11 cellular contexts compared by ENCODE assay signal in genomic region chr13:43767351-43767901, GRCh38. TPM values are rescaled to one million over a fixed set of nuclear protein-coding genes. Genes with fewer than 3 reads are reported as not detected.
DNase-seq lines count a peak whose midpoint lies in the region; TF ChIP-seq lines count a peak whose summit lies in the region.
"Had no signal": no experiment of that assay in that cellular context is flagged by ENCODE, and none has a peak within 500 bp of the region (broad histone marks: within the 10 kb centered on the region; RNA-seq: fewer than 3 reads in every experiment).

No MANE protein-coding gene starts in this region.

- POLR2A ChIA-PET in GM10248 (lab: Yijun Ruan, JAX): no interaction called here

- H3K27me3 Mint-ChIP-seq in Calu3 (ENCODE audit: unreplicated experiment) (peaks cover 16% of the 10 kb centered on the region), immature natural killer cell (ENCODE audit: low read depth in 3 of 3) (peaks cover 2 to 7% (median 3%) of the 10 kb centered on the region in 3 donors)

- TF ChIP-seq CTCF in Calu3 (IDR thresholded peaks at IDR 0.05; ENCODE audit: unreplicated experiment): no peak
- TF ChIP-seq CTCF in GM10248 (IDR thresholded peaks at IDR 0.05; ENCODE audit: control extremely low read depth, extremely low read depth, low read depth, missing control alignments): no peak

- peak; percentile 92 for DNase-seq in DMS 273 (lab: John Stamatoyannopoulos, UW; ENCODE audit: unreplicated experiment)
- peak; percentile 94 for DNase-seq in NCI-H524 treated with DMSO at 0.1 percent for 48 hours (lab: John Stamatoyannopoulos, UW)
- peak; percentile 47 for DNase-seq in globus pallidus (ENCODE audit: low spot score)
- DNase-seq in pons (ENCODE audit: low spot score): peak; percentile 63
- no peak for DNase-seq in Calu3
- no peak for DNase-seq in posterior vena cava (ENCODE audit: low spot score)
- DNase-seq in immature natural killer cell: no peak
- no peak for DNase-seq in GM10248 (ENCODE audit: extremely low spot score)
- DNase-seq: activated naive CD4-positive, alpha-beta T cell treated with anti-CD3 and anti-CD28 coated beads, Interleukin-2, amount 50 U/mL, for 16 hours; GF-D8; T-helper 2 cell had no signal

- H3K36me3 Mint-ChIP-seq in Calu3 (ENCODE audit: insufficient read depth, unreplicated experiment) (no peaks in the 10 kb centered on the region), immature natural killer cell (no peaks in the 10 kb centered on the region)

- no peak overlapping the region for H3K27ac Mint-ChIP-seq in Calu3 (ENCODE audit: unreplicated experiment)
- no peak overlapping the region for H3K27ac Mint-ChIP-seq in immature natural killer cell

- H3K9me3 Mint-ChIP-seq in Calu3 (ENCODE audit: low read depth, unreplicated experiment) (no peaks in the 10 kb centered on the region), immature natural killer cell (peaks cover 0 to 3% (median 0%) of the 10 kb centered on the region in 6 donors)

- no peak overlapping the region for H3K4me3 Mint-ChIP-seq in Calu3 (ENCODE audit: low read depth, unreplicated experiment)
- H3K4me3 Mint-ChIP-seq in immature natural killer cell: no peak overlapping the region

- no peaks in the 10 kb centered on the region for H3K4me1 Mint-ChIP-seq in Calu3 (ENCODE audit: low read depth, unreplicated experiment)
- H3K4me1 Mint-ChIP-seq in immature natural killer cell: no peaks in the 10 kb centered on the region

- BruUV-seq in Calu3 (replicated peaks; lab: Mats Ljungman, UMichigan): no TSS peak

- intact Hi-C loops in Calu3 (cut with micrococcal nuclease; ENCODE audit: unreplicated experiment): no loop called here
- intact Hi-C loops in posterior vena cava (cut with DNase I): no loop called here

- CTCF ChIA-PET in Calu3 (lab: Charles Lee) (no interaction called here), GM10248 (lab: Yijun Ruan, JAX) (no interaction called here)

RNA-seq across cellular contexts. Expression of gene ENOX1, which starts 19.3 kb away (rescaled TPM):
- total RNA-seq in Calu3 (2022): 1.2 and 1.5 TPM in 2 replicates
- 1 to 10 TPM; 2.7 to 5.3 TPM for total RNA-seq in posterior vena cava
- not detected for polyA plus RNA-seq in immature natural killer cell

Comparison
In these comparisons a context has a peak if more than half of its experiments do, and no peak if none do; other contexts are left out.
1. DNase-seq: peak in DMS 273 (single experiment), NCI-H524 treated with DMSO at 0.1 percent for 48 hours (single experiment), globus pallidus (single experiment) and pons (single experiment); none in Calu3 (single experiment), posterior vena cava (single experiment), immature natural killer cell (0 of 3) and GM10248 (single experiment).